12 cellular contexts compared by ENCODE assay signal in the genomic region with DNA sequence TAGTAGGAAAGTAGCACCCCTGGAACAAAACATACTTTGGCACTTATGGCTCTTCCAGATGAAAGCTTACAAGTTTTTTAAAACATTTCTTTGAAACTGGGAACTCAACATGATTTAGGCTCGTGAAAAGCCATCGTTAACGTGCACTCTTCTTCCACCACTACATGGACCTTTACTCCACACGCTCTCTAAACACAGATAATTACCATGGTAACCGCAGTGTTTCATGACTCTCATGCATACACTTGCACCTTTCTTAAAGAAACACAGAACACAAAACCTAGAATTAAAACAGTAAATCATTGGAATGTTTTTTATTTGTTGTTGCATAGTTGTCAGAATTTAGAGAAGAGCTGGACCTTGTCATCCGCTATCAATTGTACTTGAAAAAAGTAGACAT.
"Had no signal": no experiment of that assay in that cellular context is flagged by ENCODE, and none has a peak within 500 bp of the region (broad histone marks: within the 10 kb centered on the region; RNA-seq: fewer than 3 reads in every experiment).

No MANE protein-coding gene starts in this region.

- ATAC-seq: activated naive CD4-positive, alpha-beta T cell treated with anti-CD3 and anti-CD28 coated beads, Interleukin-2, amount 50 U/mL, for 72 hours; activated T-cell treated with anti-CD3 and anti-CD28 coated beads, Interleukin-2, amount 50 U/mL, for 4 hours; esophagus mucosa; stimulated activated naive CD8-positive, alpha-beta T cell treated with anti-CD3 and anti-CD28 coated beads, Interleukin-15, Interleukin-2, amounts not matched to agents 100 U/mL and 50 U/mL, for 24 hours had no signal

- DNase-seq: activated CD4-positive, alpha-beta T cell treated with anti-CD3 and anti-CD28 coated beads, Interleukin-2, amount 50 U/mL, for 4 hours; activated CD4-positive, CD25-positive, alpha-beta regulatory T cell treated with anti-CD3 and anti-CD28 coated beads, Interleukin-2, amount 50 U/mL, for 72 hours; activated effector memory CD4-positive, alpha-beta T cell treated with anti-CD3 and anti-CD28 coated beads, Interleukin-2, amount 50 U/mL, for 16 hours; activated T-cell treated with anti-CD3 and anti-CD28 coated beads, Interleukin-2, amount 50 U/mL, for 4 hours; amygdala; cerebellar nuclear complex; mammary epithelial cell; stimulated activated CD4-positive, alpha-beta T cell treated with anti-CD3 and anti-CD28 coated beads, Interleukin-2, amount 100 ng/mL, for 48 hours; stimulated activated CD8-positive, alpha-beta memory T cell treated with anti-CD3 and anti-CD28 coated beads, Interleukin-4, amount 100 ng/mL, for 48 hours; stimulated activated naive CD8-positive, alpha-beta T cell treated with anti-CD3 and anti-CD28 coated beads, Interleukin-15, Interleukin-2, amounts not matched to agents 100 U/mL and 50 U/mL, for 24 hours had no signal
